8 cellular contexts compared by ENCODE assay signal in the genomic region with DNA sequence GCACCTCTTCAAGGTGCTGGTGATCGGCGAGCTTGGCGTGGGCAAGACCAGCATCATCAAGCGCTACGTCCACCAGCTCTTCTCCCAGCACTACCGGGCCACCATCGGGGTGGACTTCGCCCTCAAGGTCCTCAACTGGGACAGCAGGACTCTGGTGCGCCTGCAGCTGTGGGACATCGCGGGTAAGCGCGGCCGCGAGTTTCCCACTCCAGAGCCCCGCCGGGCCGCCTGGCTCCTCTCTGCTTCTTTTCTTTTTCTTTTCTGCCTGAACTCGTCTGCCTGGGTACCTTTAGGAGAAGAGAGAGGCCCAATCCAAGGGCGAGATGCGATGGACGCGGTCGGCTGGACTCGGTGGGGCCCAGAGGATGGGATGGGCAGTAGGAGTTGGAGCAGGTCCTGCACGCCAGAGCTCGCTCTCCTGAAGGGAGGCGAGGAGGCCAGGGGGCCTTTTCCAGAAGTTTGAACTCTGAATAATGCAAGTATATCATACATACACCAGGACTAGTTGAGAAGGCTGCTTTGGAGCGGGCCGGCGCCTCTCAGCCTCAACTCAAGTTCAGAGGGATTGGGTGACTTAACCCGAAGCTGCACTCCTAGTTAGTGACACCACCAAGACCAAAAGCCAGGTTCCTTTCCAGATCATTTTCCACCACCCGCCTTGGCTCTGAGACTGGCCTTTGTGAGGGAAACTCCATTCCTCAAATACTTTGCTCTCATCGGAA. TPM values are rescaled to one million over a fixed set of nuclear protein-coding genes. Genes with fewer than 3 reads are reported as not detected.
DNase-seq lines count a peak whose midpoint lies in the region; ATAC-seq and TF ChIP-seq lines count a peak whose summit lies in the region.

No MANE protein-coding gene starts in this region.

- peaks cover 5% of the 10 kb centered on the region for H3K27me3 Mint-ChIP-seq in osteocyte (ENCODE audit: unreplicated experiment)

- DNase-seq in ACHN (peak; percentile 42), Kasumi-1 (lab: John Stamatoyannopoulos, UW) (peak; percentile 25 to 39), adrenal gland (peak in 5 of 7 donors; percentile 45 to 69 (median 56)), heart right ventricle (peak in 1 of 2 donors; percentile 31), osteocyte (ENCODE audit: extremely low spot score, unreplicated experiment) (no peak)
- no peak for DNase-seq in stimulated activated naive CD4-positive, alpha-beta T cell (lab: John Stamatoyannopoulos, UW)

- peak; percentile 23 for ATAC-seq in GM19395 (IDR thresholded peaks at IDR 0.05; ENCODE audit: unreplicated experiment)
- peak; percentile 4 to 34 (median 14) for ATAC-seq in heart right ventricle
- no peak for ATAC-seq in GM18502 (IDR thresholded peaks at IDR 0.05; ENCODE audit: poor library complexity, unreplicated experiment)

- H3K27me3 ChIP-seq in adrenal gland = no peaks in the 10 kb centered on the region
- no peaks in the 10 kb centered on the region for H3K27me3 ChIP-seq in heart right ventricle

- in situ Hi-C loops in ACHN (cut with HindIII; ENCODE audit: low pct_ligation_motif_present, low pct_unique_long_range_greater_than_20kb, low sequenced_read_pairs) = no loop called here

- peaks cover 12 to 25% of the 10 kb centered on the region in 2 donors for H3K4me1 ChIP-seq in adrenal gland (replicated peaks in 1 of 2)
- peaks cover 0 to 49% (median 30%) of the 10 kb centered on the region in 9 donors for H3K4me1 ChIP-seq in heart right ventricle

- intact Hi-C loops in adrenal gland (cut with DNase I) (loop anchor here in 1 of 2 donors (5.0 kb wide), 1 partner anchor 153 kb away; no protein-coding TSS in a partner anchor), heart right ventricle (cut with DNase I) (loop anchor here in 4 of 10 donors (2.0 to 10.0 kb wide), 6 partner anchors 153 to 661 kb away; a partner anchor contains a TSS)

- H3K4me3 ChIP-seq in adrenal gland = peak overlapping the region in 3 of 4 donors; percentile 7 to 77 (median 55)
- H3K4me3 ChIP-seq in heart right ventricle = peak overlapping the region; percentile 77 to 86 (median 80)

- WGBS in adrenal gland, 4 donors = 7 to 16% (median 8%) methylated on average over 16 to 34 of the region's 34 CpGs
- WGBS in heart right ventricle, 2 donors = 3% methylated on average over 33 to 34 of the region's 34 CpGs

- TF ChIP-seq POLR2A in adrenal gland (IDR thresholded peaks at IDR 0.05) = no peak

- H3K9me3 ChIP-seq in adrenal gland (replicated peaks in 1 of 3) (no peaks in the 10 kb centered on the region), heart right ventricle (no peaks in the 10 kb centered on the region)

- no peak for TF ChIP-seq CTCF in adrenal gland (IDR thresholded peaks at IDR 0.05)
- TF ChIP-seq CTCF in heart right ventricle (IDR thresholded peaks at IDR 0.05) = no peak
- TF ChIP-seq CTCF in osteocyte (IDR thresholded peaks at IDR 0.05) = no peak

- H3K27ac Mint-ChIP-seq in osteocyte (ENCODE audit: unreplicated experiment) = peak overlapping the region; percentile 99

- H3K36me3 ChIP-seq in adrenal gland (replicated peaks in 1 of 2) = no peaks in the 10 kb centered on the region
- H3K36me3 ChIP-seq in heart right ventricle = peaks cover 0 to 2% (median 0%) of the 10 kb centered on the region in 9 donors

- H3K4me1 Mint-ChIP-seq in osteocyte (ENCODE audit: unreplicated experiment) = peaks cover 36% of the 10 kb centered on the region

- peaks cover 2% of the 10 kb centered on the region for H3K36me3 Mint-ChIP-seq in osteocyte (ENCODE audit: unreplicated experiment)

- peaks cover 3% of the 10 kb centered on the region for H3K9me3 Mint-ChIP-seq in osteocyte (ENCODE audit: unreplicated experiment)

- H3K4me3 Mint-ChIP-seq in osteocyte (ENCODE audit: unreplicated experiment) = peak overlapping the region; percentile 100

- H3K27ac ChIP-seq in adrenal gland = peak overlapping the region in 4 of 5 donors; percentile 88 to 97 (median 93)
- peak overlapping the region; percentile 84 to 98 (median 96) for H3K27ac ChIP-seq in heart right ventricle

RNA-seq across cellular contexts. Expression of a gene that starts 0.5 kb away (rescaled TPM):
- total RNA-seq in adrenal gland (10 to 100 TPM; 11.9 to 31.7 (median 20.0) TPM), heart right ventricle (10 to 100 TPM in 2 of 10 donors, 1 to 10 TPM in 8; 1.6 to 14.5 (median 4.2) TPM), osteocyte (47.7 and 54.2 TPM in 2 replicates)
- polyA plus RNA-seq in adrenal gland (10 to 100 TPM in 2 of 3 donors, 1 to 10 TPM in 1; 7.2 to 16.2 (median 13.0) TPM), heart right ventricle (10 to 100 TPM in 1 of 2 donors, 1 to 10 TPM in 1; 3.4 to 10.5 TPM)

RNA-seq across cellular contexts. Expression of a gene that starts 54.7 kb away (rescaled TPM):
- total RNA-seq in adrenal gland = not detected
- polyA plus RNA-seq in adrenal gland = not detected
- 1 to 10 TPM in 1 of 10 donors, not detected in 9; 3.7 TPM for total RNA-seq in heart right ventricle
- not detected for polyA plus RNA-seq in heart right ventricle
- total RNA-seq in osteocyte = not detected in 2 replicates

Comparison
In these comparisons a context has a peak if more than half of its experiments do, and no peak if none do; other contexts are left out.
1. DNase-seq: peak in ACHN (single experiment), Kasumi-1 (2 of 2) and adrenal gland (5 of 7); none in osteocyte (single experiment) and stimulated activated naive CD4-positive, alpha-beta T cell (0 of 6).